8 cellular contexts compared by ENCODE assay signal in genomic region chr11:107018274-107018901, GRCh38. TPM values are rescaled to one million over a fixed set of nuclear protein-coding genes. Genes with fewer than 3 reads are reported as not detected.
A peak's percentile ranks its signal among the peaks of the same experiment; 100 is the strongest.
DNase-seq lines count a peak whose midpoint lies in the region; ATAC-seq lines count a peak whose summit lies in the region.

Gene GUCY1A2 (minus strand): TSS chr11:107018476. CDS start chr11:107018055, 421 bp downstream.

- H3K9me3 ChIP-seq in duodenal mucosa (ENCODE audit: control insufficient read depth in 1 of 2, low read length in 2 of 2) (no peaks in the 10 kb centered on the region), mesodermal cell (ENCODE audit: control insufficient read depth, low read length) (no peaks in the 10 kb centered on the region)

- peak; percentile 29 for ATAC-seq in HG02623 (IDR thresholded peaks at IDR 0.05; ENCODE audit: unreplicated experiment)

- peaks cover 24 to 33% of the 10 kb centered on the region in 2 donors for H3K27me3 ChIP-seq in duodenal mucosa (ENCODE audit: control insufficient read depth in 1 of 2, insufficient read depth in 2 of 2, low read length in 2 of 2)

- H3K4me3 ChIP-seq in duodenal mucosa (ENCODE audit: low read depth in 1 of 2, low read length in 2 of 2) (peak within 1 kb of the TSS; percentile 17 to 28), mesodermal cell (ENCODE audit: extremely low read depth, insufficient read depth, low read length, poor library complexity, severe bottlenecking) (peak within 1 kb of the TSS; percentile 48), urinary bladder (ENCODE audit: low read depth, low read length) (peak within 1 kb of the TSS; percentile 65)

- H3K36me3 ChIP-seq in duodenal mucosa (ENCODE audit: control insufficient read depth in 1 of 2, insufficient read depth in 2 of 2, low read length in 2 of 2), result no peaks in the 10 kb centered on the region
- H3K36me3 ChIP-seq in mesodermal cell (ENCODE audit: control insufficient read depth, insufficient read depth, low read length), result no peaks in the 10 kb centered on the region
- no peaks in the 10 kb centered on the region for H3K36me3 ChIP-seq in urinary bladder (ENCODE audit: insufficient read depth)

- DNase-seq in NCI-H748 (lab: John Stamatoyannopoulos, UW; ENCODE audit: unreplicated experiment) (peak; percentile 66), NCI-H748 treated with DMSO at 0.1 percent for 48 hours (lab: John Stamatoyannopoulos, UW) (no peak), NCI-H446 treated with DMSO at 0.1 percent for 48 hours (lab: John Stamatoyannopoulos, UW) (peak; percentile 40), AML-193 (lab: John Stamatoyannopoulos, UW) (no peak)

- no peak within 1 kb of the TSS for H3K9ac ChIP-seq in duodenal mucosa (ENCODE audit: low read depth in 1 of 2, low read length in 2 of 2)

- WGBS in mesodermal cell (ENCODE audit: insufficient coverage in 2 of 2), 2 experiments, result 0% methylated on average over 36 to 43 of the region's 60 CpGs
- WGBS in urinary bladder, result under 1% methylated on average over 59 of the region's 60 CpGs

- H3K4me1 ChIP-seq in duodenal mucosa (ENCODE audit: control insufficient read depth in 1 of 2, insufficient read depth in 2 of 2, low read length in 2 of 2) (no peaks in the 10 kb centered on the region), mesodermal cell (ENCODE audit: control insufficient read depth, insufficient read depth, low read length, poor library complexity, severe bottlenecking) (peaks cover 10% of the 10 kb centered on the region), urinary bladder (ENCODE audit: insufficient read depth) (no peaks in the 10 kb centered on the region)

- H3K27ac ChIP-seq in duodenal mucosa (ENCODE audit: low read depth, low read length) (no peak within 1 kb of the TSS), mesodermal cell (ENCODE audit: low read depth, low read length, severe bottlenecking) (no peak within 1 kb of the TSS), urinary bladder (ENCODE audit: low read depth) (peak within 1 kb of the TSS; percentile 52)

RNA-seq across cellular contexts. Expression of gene GUCY1A2, which starts in this region (rescaled TPM):
- 3.9 TPM for polyA plus RNA-seq in mesodermal cell (2013, experiment 1 of 2)
- 3.7 TPM for polyA plus RNA-seq in mesodermal cell (2013, experiment 2 of 2)
- 58.5 TPM for total RNA-seq in urinary bladder
- polyA plus RNA-seq in urinary bladder, result 0.99 TPM

Comparison
In these comparisons a context has a peak if more than half of its experiments do, and no peak if none do; other contexts are left out.
1. DNase-seq: peak in NCI-H748 (single experiment) and NCI-H446 treated with DMSO at 0.1 percent for 48 hours (single experiment); none in NCI-H748 treated with DMSO at 0.1 percent for 48 hours (single experiment) and AML-193 (0 of 2).
2. Peak in every context shown above with its lines, with median percentiles within 50 percentile points of each other: H3K4me3 ChIP-seq.